In genomic region chr7:70778585-70778984, GRCh38 we compare ENCODE assay signal across 21 cellular contexts.
"Had no signal": no experiment of that assay in that cellular context is flagged by ENCODE, and none has a peak within 500 bp of the region (broad histone marks: within the 10 kb centered on the region; RNA-seq: fewer than 3 reads in every experiment).

No MANE protein-coding gene starts in this region.

- DNase-seq: activated CD4-positive, alpha-beta T cell treated with anti-CD3 and anti-CD28 coated beads, Interleukin-2, amount 50 U/mL, for 4 hours; activated gamma-delta T cell treated with Interleukin-2 at 50 U/mL for 16 hours; amniotic stem cell; cerebellar nuclear complex; heart left ventricle; left colon; nucleus accumbens; right lobe of liver; stimulated activated CD4-positive, alpha-beta T cell treated with anti-CD3 and anti-CD28 coated beads, Interleukin-1b, Interleukin-23, amount 100 ng/mL, for 48 hours; stomach had no signal

- H3K36me3 Mint-ChIP-seq: activated naive CD8-positive, alpha-beta T cell had no signal

- H3K9me3 ChIP-seq: breast epithelium, heart left ventricle, right lobe of liver, stomach, suprapubic skin, tibial nerve had no signal

- H3K4me3 Mint-ChIP-seq: activated naive CD8-positive, alpha-beta T cell had no signal

- H3K4me1 ChIP-seq: heart left ventricle, stomach had no signal

- H3K27me3 ChIP-seq: breast epithelium, heart left ventricle, right lobe of liver, stomach, suprapubic skin, tibial nerve had no signal

- H3K27me3 Mint-ChIP-seq: memory B cell had no signal

- ATAC-seq: activated CD4-positive, CD25-positive, alpha-beta regulatory T cell treated with anti-CD3 and anti-CD28 coated beads, Interleukin-2, amount 50 U/mL, for 24 hours; heart left ventricle; left colon; right lobe of liver had no signal

- H3K27ac Mint-ChIP-seq: activated naive CD8-positive, alpha-beta T cell; memory B cell had no signal

- H3K4me3 ChIP-seq: breast epithelium, coronary artery, heart left ventricle, right lobe of liver, skin epidermis, stomach, suprapubic skin, tibial nerve had no signal

- H3K27ac ChIP-seq: breast epithelium, coronary artery, epithelial cell of prostate, heart left ventricle, right lobe of liver, skin epidermis, stomach, suprapubic skin had no signal

- H3K9me3 Mint-ChIP-seq: memory B cell; T-helper 1 cell treated with Interleukin-12 subunit alpha and Interleukin-12 subunit beta and Interleukin-4 antibody, amounts not matched to agents 30 μg/mL and 1 μg/mL, for 36 hours had no signal

- FAIRE-seq: keratinocyte had no signal
